20 cellular contexts compared by ENCODE assay signal in the genomic region with DNA sequence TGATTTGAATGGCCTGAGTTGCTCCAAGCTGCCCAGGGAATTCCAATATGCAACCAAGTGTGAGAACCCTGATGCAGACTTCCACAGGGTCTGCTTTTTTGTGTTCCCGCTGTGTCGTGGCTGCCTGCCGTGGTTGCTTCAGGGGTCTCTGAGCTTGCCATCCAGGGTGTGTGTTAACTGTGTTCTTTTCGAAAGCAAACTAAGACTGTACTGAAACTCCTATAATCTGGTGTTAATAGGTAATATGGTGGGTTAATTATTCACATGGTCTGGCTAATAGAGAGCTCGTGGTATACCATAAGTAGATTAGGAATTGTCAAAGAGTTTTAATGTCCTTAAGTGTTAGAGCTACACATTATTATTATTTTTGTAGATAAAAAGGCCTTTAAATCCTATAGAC. TPM values are rescaled to one million over a fixed set of nuclear protein-coding genes. Genes with fewer than 3 reads are reported as not detected.
DNase-seq lines count a peak whose midpoint lies in the region; ATAC-seq and TF ChIP-seq lines count a peak whose summit lies in the region.
"Had no signal": no experiment of that assay in that cellular context is flagged by ENCODE, and none has a peak within 500 bp of the region (broad histone marks: within the 10 kb centered on the region; RNA-seq: fewer than 3 reads in every experiment).

No MANE protein-coding gene starts in this region.

- no peaks in the 10 kb centered on the region for H3K9me3 Mint-ChIP-seq in T-helper 2 cell treated with Interferon-gamma antibody and Interleukin-4, amounts not matched to agents 5 μg/mL and 100 μg/mL, for 36 hours
- H3K9me3 Mint-ChIP-seq in type B pancreatic cell = no peaks in the 10 kb centered on the region
- H3K9me3 Mint-ChIP-seq: activated CD4-positive, alpha-beta T cell treated with anti-CD3 and anti-CD28 coated beads, Interleukin-2, amount 10 ng/mL, durations not matched to agents 24 days and 14 days had no signal

- H3K27me3 Mint-ChIP-seq in T-helper 2 cell treated with Interferon-gamma antibody and Interleukin-4, amounts not matched to agents 5 μg/mL and 100 μg/mL, for 36 hours (ENCODE audit: low read depth) = no peaks in the 10 kb centered on the region
- no peaks in the 10 kb centered on the region for H3K27me3 Mint-ChIP-seq in type B pancreatic cell
- H3K27me3 Mint-ChIP-seq: activated CD4-positive, alpha-beta T cell treated with anti-CD3 and anti-CD28 coated beads, Interleukin-2, amount 10 ng/mL, durations not matched to agents 24 days and 14 days had no signal

- no peak for DNase-seq in T-helper 2 cell treated with Interferon-gamma antibody and Interleukin-4, amounts not matched to agents 5 μg/mL and 100 μg/mL, for 36 hours (ENCODE audit: low spot score)
- no peak for DNase-seq in T-helper 2 cell
- DNase-seq in left kidney (ENCODE audit: low read depth, low spot score) = peak; percentile 77
- no peak for DNase-seq in type B pancreatic cell (ENCODE audit: extremely low spot score, unreplicated experiment)
- DNase-seq in midbrain (lab: John Stamatoyannopoulos, UW) = no peak
- no peak for DNase-seq in epidermal melanocyte (ENCODE audit: insufficient read length, low spot score)
- DNase-seq in NCI-H345 treated with DMSO at 0.1 percent for 48 hours (lab: John Stamatoyannopoulos, UW; ENCODE audit: unreplicated experiment) = no peak
- DNase-seq: activated CD4-positive, alpha-beta T cell treated with anti-CD3 and anti-CD28 coated beads, Interleukin-2, amount 10 ng/mL, durations not matched to agents 24 days and 14 days; COR-L47; dorsolateral prefrontal cortex; Kasumi-1; left ventricle myocardium superior; mucosa of descending colon; NCI-H1105; NCI-H510A treated with DMSO at 0.1 percent for 48 hours; stimulated activated CD4-positive, alpha-beta T cell treated with anti-CD3 and anti-CD28 coated beads, Interleukin-15, amount 100 ng/mL, for 24 hours; stimulated activated naive CD4-positive, alpha-beta T cell treated with Interleukin-2 at 50 U/mL for 16 hours; thyroid gland had no signal

- peaks cover 1% of the 10 kb centered on the region for H3K4me1 Mint-ChIP-seq in T-helper 2 cell treated with Interferon-gamma antibody and Interleukin-4, amounts not matched to agents 5 μg/mL and 100 μg/mL, for 36 hours (ENCODE audit: low read depth)
- H3K4me1 Mint-ChIP-seq in type B pancreatic cell (ENCODE audit: unreplicated experiment) = peaks cover 13% of the 10 kb centered on the region

- TF ChIP-seq CTCF in type B pancreatic cell (conservative IDR thresholded peaks at IDR 0.05) = no peak

- H3K27ac Mint-ChIP-seq in T-helper 2 cell treated with Interferon-gamma antibody and Interleukin-4, amounts not matched to agents 5 μg/mL and 100 μg/mL, for 36 hours = peak overlapping the region; percentile 14
- peak overlapping the region; percentile 39 for H3K27ac Mint-ChIP-seq in type B pancreatic cell
- H3K27ac Mint-ChIP-seq: activated CD4-positive, alpha-beta T cell treated with anti-CD3 and anti-CD28 coated beads, Interleukin-2, amount 10 ng/mL, durations not matched to agents 24 days and 14 days had no signal

- ATAC-seq in HG03354 (IDR thresholded peaks at IDR 0.05; ENCODE audit: poor library complexity, severe bottlenecking, unreplicated experiment) = peak; percentile 79
- ATAC-seq: gastroesophageal sphincter had no signal

- peaks cover 46% of the 10 kb centered on the region for H3K36me3 Mint-ChIP-seq in T-helper 2 cell treated with Interferon-gamma antibody and Interleukin-4, amounts not matched to agents 5 μg/mL and 100 μg/mL, for 36 hours (ENCODE audit: low read depth)
- peaks cover 17% of the 10 kb centered on the region for H3K36me3 Mint-ChIP-seq in type B pancreatic cell

- H3K4me3 Mint-ChIP-seq in T-helper 2 cell treated with Interferon-gamma antibody and Interleukin-4, amounts not matched to agents 5 μg/mL and 100 μg/mL, for 36 hours = no peak overlapping the region
- no peak overlapping the region for H3K4me3 Mint-ChIP-seq in type B pancreatic cell
- H3K4me3 Mint-ChIP-seq: activated CD4-positive, alpha-beta T cell treated with anti-CD3 and anti-CD28 coated beads, Interleukin-2, amount 10 ng/mL, durations not matched to agents 24 days and 14 days had no signal

RNA-seq across cellular contexts. Expression of gene UBN1, which starts 20.8 kb away (rescaled TPM):
- total RNA-seq in type B pancreatic cell (ENCODE audit: low replicate concordance) = 39.4 and 41.4 TPM in 2 replicates

RNA-seq across cellular contexts. Expression of gene GLYR1, which starts 21.0 kb away (rescaled TPM):
- 120 and 126 TPM in 2 replicates for total RNA-seq in type B pancreatic cell (ENCODE audit: low replicate concordance)
